13 cellular contexts compared by ENCODE assay signal in the genomic region with DNA sequence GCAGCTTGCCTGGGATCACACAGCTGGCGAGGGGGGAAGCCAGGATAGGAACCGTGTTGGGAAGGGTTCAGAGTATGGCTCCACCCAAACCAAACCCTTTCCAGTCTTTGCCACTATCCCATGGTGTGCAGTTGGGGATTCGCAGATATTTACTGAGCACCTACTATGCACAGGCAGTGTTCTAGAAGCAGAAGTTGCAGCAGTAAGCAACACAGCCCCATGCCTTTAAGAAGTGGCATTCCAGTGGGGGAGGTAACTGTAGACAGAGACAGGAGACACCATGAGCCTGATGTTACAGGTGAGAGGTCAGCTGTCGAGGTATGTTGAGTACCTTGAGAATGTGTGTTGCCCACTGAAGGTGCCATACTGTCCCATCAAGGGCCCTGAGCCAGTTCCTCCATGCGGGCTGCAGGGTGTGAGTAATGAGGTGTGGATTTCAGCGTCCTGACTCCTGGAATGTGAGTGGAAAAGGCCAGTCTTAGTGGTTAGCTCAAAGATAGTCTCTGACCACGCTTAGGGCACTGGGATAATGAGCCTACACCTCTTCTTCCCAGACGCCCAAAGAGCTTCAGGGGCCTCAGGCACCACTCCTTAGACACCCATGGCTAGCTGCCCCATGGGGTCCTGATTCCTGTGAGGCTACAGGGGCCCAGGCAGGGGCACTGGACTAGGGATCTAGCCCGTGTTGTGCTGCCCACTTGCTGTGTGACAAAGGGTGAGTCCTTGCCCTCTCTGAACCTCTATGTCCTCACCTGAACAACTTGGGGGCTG.
DNase-seq lines count a peak whose midpoint lies in the region; ATAC-seq, FAIRE-seq and TF ChIP-seq lines count a peak whose summit lies in the region.
"Had no signal": no experiment of that assay in that cellular context is flagged by ENCODE, and none has a peak within 500 bp of the region (broad histone marks: within the 10 kb centered on the region; RNA-seq: fewer than 3 reads in every experiment).

No MANE protein-coding gene starts in this region.

- H3K4me3 ChIP-seq in coronary artery (no peak overlapping the region), small intestine (ENCODE audit: low read depth in 1 of 2, low read length in 2 of 2) (no peak overlapping the region), HAP-1 (no peak overlapping the region)
- H3K4me3 ChIP-seq: mucosa of descending colon had no signal

- H3K27ac ChIP-seq in coronary artery (peak overlapping the region; percentile 6 to 57), small intestine (ENCODE audit: low read depth in 1 of 2, low read length in 1 of 2) (no peak overlapping the region)

- H3K4me1 ChIP-seq in small intestine (ENCODE audit: control insufficient read depth in 2 of 2, insufficient read depth in 1 of 2, low read depth in 1 of 2, low read length in 1 of 2): no peaks in the 10 kb centered on the region
- no peaks in the 10 kb centered on the region for H3K4me1 ChIP-seq in HAP-1

- in situ Hi-C loops in HAP-1 (cut with MboI; ENCODE audit: low sequenced_read_pairs): no loop called here

- H3K27me3 ChIP-seq in small intestine (ENCODE audit: control insufficient read depth in 2 of 2, insufficient read depth in 2 of 2, low read length in 2 of 2): no peaks in the 10 kb centered on the region
- H3K27me3 ChIP-seq in HAP-1 (ENCODE audit: low read depth): no peaks in the 10 kb centered on the region

- H3K4me3 Mint-ChIP-seq in T-helper 17 cell: no peak overlapping the region
- H3K4me3 Mint-ChIP-seq: activated naive CD8-positive, alpha-beta T cell treated with anti-CD3 and anti-CD28 coated beads, Interleukin-2, amount 50 U/mL, for 24 hours had no signal

- peak; percentile 15 for DNase-seq in activated CD8-positive, alpha-beta memory T cell treated with anti-CD3 and anti-CD28 coated beads, Interleukin-2, amount 50 U/mL, for 48 hours
- no peak for DNase-seq in activated CD8-positive, alpha-beta memory T cell treated with anti-CD3 and anti-CD28 coated beads, Interleukin-2, amount 50 U/mL, for 4 hours
- peak; percentile 57 for DNase-seq in coronary artery (ENCODE audit: low spot score)
- DNase-seq in left kidney (ENCODE audit: low read depth, low spot score): peak; percentile 71
- DNase-seq in urothelium cell line (ENCODE audit: low spot score): peak; percentile 14
- DNase-seq in T-helper 17 cell: no peak
- DNase-seq in small intestine: no peak
- DNase-seq in HAP-1 (ENCODE audit: low spot score in 2 of 2): no peak
- DNase-seq: activated naive CD8-positive, alpha-beta T cell treated with anti-CD3 and anti-CD28 coated beads, Interleukin-2, amount 50 U/mL, for 24 hours; DMS153; T-helper 9 cell had no signal

- no peaks in the 10 kb centered on the region for H3K9me3 ChIP-seq in T-helper 17 cell (ENCODE audit: control insufficient read depth, low read length, poor library complexity, severe bottlenecking)
- no peaks in the 10 kb centered on the region for H3K9me3 ChIP-seq in small intestine (ENCODE audit: control insufficient read depth, low read depth)
- H3K9me3 ChIP-seq in HAP-1: no peaks in the 10 kb centered on the region
- H3K9me3 ChIP-seq: mucosa of descending colon had no signal

- H3K36me3 ChIP-seq in small intestine (ENCODE audit: control insufficient read depth in 2 of 2, insufficient read depth in 2 of 2, low read length in 2 of 2) (no peaks in the 10 kb centered on the region), HAP-1 (replicated peaks) (no peaks in the 10 kb centered on the region)

- peaks cover 22% of the 10 kb centered on the region for H3K27me3 Mint-ChIP-seq in T-helper 17 cell

- no peak for TF ChIP-seq CTCF in coronary artery (IDR thresholded peaks at IDR 0.05)

- peaks cover 5% of the 10 kb centered on the region for H3K36me3 Mint-ChIP-seq in T-helper 17 cell (ENCODE audit: low read depth)

- FAIRE-seq in urothelium cell line (lab: Jason Lieb, UNC) (no peak), small intestine (lab: Jason Lieb, UNC) (no peak)
- FAIRE-seq: A204.1 had no signal

- H3K27ac Mint-ChIP-seq in T-helper 17 cell: no peak overlapping the region
- H3K27ac Mint-ChIP-seq: activated naive CD8-positive, alpha-beta T cell treated with anti-CD3 and anti-CD28 coated beads, Interleukin-2, amount 50 U/mL, for 24 hours had no signal

- 74 to 79% (median 75%) methylated on average over 9 of the region's 9 CpGs for WGBS in small intestine, 3 donors

- no peak for ATAC-seq in T-helper 17 cell
- ATAC-seq: activated naive CD8-positive, alpha-beta T cell treated with anti-CD3 and anti-CD28 coated beads, Interleukin-2, amount 50 U/mL, for 24 hours had no signal

- H3K4me1 Mint-ChIP-seq in T-helper 17 cell: peaks cover 11% of the 10 kb centered on the region

Comparison
In these comparisons a context has a peak if more than half of its experiments do, and no peak if none do; other contexts are left out.
1. DNase-seq: peak in activated CD8-positive, alpha-beta memory T cell treated with anti-CD3 and anti-CD28 coated beads, Interleukin-2, amount 50 U/mL, for 48 hours (single experiment), coronary artery (single experiment), left kidney (single experiment) and urothelium cell line (single experiment); none in activated CD8-positive, alpha-beta memory T cell treated with anti-CD3 and anti-CD28 coated beads, Interleukin-2, amount 50 U/mL, for 4 hours (single experiment), T-helper 17 cell (0 of 3), small intestine (single experiment) and HAP-1 (0 of 2).
2. H3K27ac ChIP-seq: peak in coronary artery (2 of 2); none in small intestine (0 of 2).